21 cellular contexts compared by ENCODE assay signal in the genomic region with DNA sequence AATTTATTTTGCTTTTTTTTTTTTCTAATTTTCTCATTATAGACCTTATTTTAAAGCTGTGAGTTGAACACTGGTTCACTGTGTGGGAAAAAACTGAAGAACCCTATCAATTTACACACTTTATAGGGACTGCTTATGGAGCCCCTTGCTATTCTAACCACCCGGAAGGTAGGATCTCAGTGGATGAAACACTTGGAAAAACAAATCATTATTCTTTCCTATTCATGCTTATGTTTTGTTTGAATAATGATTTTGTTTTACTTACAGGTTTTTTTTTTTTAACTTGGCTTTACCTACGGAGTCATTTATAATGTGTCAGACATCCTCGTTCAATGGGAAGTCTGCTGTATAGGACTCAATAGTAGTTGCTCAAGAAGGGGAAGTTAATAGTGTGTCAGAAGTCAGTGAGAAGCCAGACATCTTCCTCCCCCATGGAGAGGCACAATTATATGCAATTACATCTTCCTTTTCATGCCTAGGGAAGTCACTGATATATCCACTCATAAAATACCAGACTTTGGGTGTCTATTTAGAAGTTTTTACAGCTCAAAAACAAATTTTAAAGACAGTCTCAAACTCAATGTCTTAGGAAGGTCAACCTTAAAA.
DNase-seq lines count a peak whose midpoint lies in the region; ATAC-seq, FAIRE-seq and TF ChIP-seq lines count a peak whose summit lies in the region.
"Had no signal": no experiment of that assay in that cellular context is flagged by ENCODE, and none has a peak within 500 bp of the region (broad histone marks: within the 10 kb centered on the region; RNA-seq: fewer than 3 reads in every experiment).

No MANE protein-coding gene starts in this region.

- no peak for TF ChIP-seq CTCF in HL-60 (IDR thresholded peaks at IDR 0.05; ENCODE audit: insufficient read depth, low read length)
- TF ChIP-seq CTCF in NB4 (IDR thresholded peaks at IDR 0.05; ENCODE audit: low read depth, low read length) = no peak
- no peak for TF ChIP-seq CTCF in neural progenitor cell (IDR thresholded peaks at IDR 0.05)
- no peak for TF ChIP-seq CTCF in pancreas (IDR thresholded peaks at IDR 0.05)

- H3K4me1 Mint-ChIP-seq in neural progenitor cell = peaks cover 4% of the 10 kb centered on the region
- H3K4me1 Mint-ChIP-seq: B cell, CD14-positive monocyte had no signal

- ATAC-seq in pancreas = no peak
- ATAC-seq: PC-3 had no signal

- intact Hi-C loops in pancreas (cut with DNase I) = no loop called here

- H3K27ac ChIP-seq in HL-60 (replicated peaks) = no peak overlapping the region
- no peak overlapping the region for H3K27ac ChIP-seq in neural progenitor cell
- no peak overlapping the region for H3K27ac ChIP-seq in pancreas

- DNase-seq in HL-60 (ENCODE audit: low read depth in 1 of 2, low spot score in 1 of 2) (peak; percentile 16 to 22), NB4 (ENCODE audit: low read depth) (peak; percentile 10), SKM-1 treated with dmso at 0.1 percent for 144 hours (lab: John Stamatoyannopoulos, UW; ENCODE audit: unreplicated experiment) (peak; percentile 29), neural progenitor cell (ENCODE audit: low spot score) (no peak), COLO829 (ENCODE audit: low spot score) (no peak), pancreas (no peak)
- no peak for DNase-seq in stimulated activated naive CD4-positive, alpha-beta T cell treated with Interleukin-2 at 50 U/mL for 16 hours (lab: John Stamatoyannopoulos, UW)
- DNase-seq in stimulated activated CD8-positive, alpha-beta memory T cell treated with anti-CD3 and anti-CD28 coated beads, Interleukin-4, amount 100 ng/mL, for 48 hours = no peak
- DNase-seq: DMS79 treated with DMSO at 0.1 percent for 48 hours; MG63; NCI-H1105 treated with DMSO at 0.1 percent for 48 hours; NCI-H2029 treated with DMSO at 0.1 percent for 48 hours; NCI-H226; NCI-H510A treated with DMSO at 0.1 percent for 48 hours; NCI-H748 treated with DMSO at 0.1 percent for 48 hours; NK-92 treated with Interleukin-12 subunit alpha and Interleukin-12 subunit beta, amount 100 ng/mL, for 24 hours; PC-3; Right ventricle myocardium superior had no signal

- TF ChIP-seq POLR2A in NB4 (IDR thresholded peaks at IDR 0.05; ENCODE audit: extremely low read depth, insufficient read length) = no peak

- H3F3A ChIP-seq in neural progenitor cell (ENCODE audit: low read depth) = no peaks in the 10 kb centered on the region

- H2AFZ ChIP-seq in neural progenitor cell (replicated peaks) = peak overlapping the region; percentile 35

- H3K27me3 Mint-ChIP-seq in neural progenitor cell (ENCODE audit: insufficient read depth, low read depth) = peaks cover 10% of the 10 kb centered on the region
- H3K27me3 Mint-ChIP-seq: B cell had no signal

- H3K4me2 ChIP-seq in neural progenitor cell = no peak overlapping the region

- H3K4me1 ChIP-seq in neural progenitor cell (no peaks in the 10 kb centered on the region), pancreas (no peaks in the 10 kb centered on the region)

- 59 to 73% methylated on average over 3 of the region's 3 CpGs for WGBS in pancreas, 2 donors

- H4K20me1 ChIP-seq in neural progenitor cell (ENCODE audit: low read depth) = no peaks in the 10 kb centered on the region

- no peaks in the 10 kb centered on the region for H3K79me2 ChIP-seq in neural progenitor cell (ENCODE audit: low read depth)

- H3K36me3 Mint-ChIP-seq in neural progenitor cell = peaks cover 5% of the 10 kb centered on the region
- H3K36me3 Mint-ChIP-seq: CD14-positive monocyte had no signal

- no peaks in the 10 kb centered on the region for H3K9me3 ChIP-seq in neural progenitor cell (ENCODE audit: low read depth)
- no peaks in the 10 kb centered on the region for H3K9me3 ChIP-seq in pancreas
- H3K9me3 ChIP-seq: MG63 had no signal

- no peak overlapping the region for H3K9ac ChIP-seq in neural progenitor cell

- H3K36me3 ChIP-seq in neural progenitor cell (no peaks in the 10 kb centered on the region), pancreas (no peaks in the 10 kb centered on the region)
- H3K36me3 ChIP-seq: MG63 had no signal

- no peak overlapping the region for H3K27ac Mint-ChIP-seq in neural progenitor cell
- H3K27ac Mint-ChIP-seq: B cell, CD14-positive monocyte had no signal

- H3K4me3 ChIP-seq in HL-60 (replicated peaks; ENCODE audit: insufficient read depth, low read length) (no peak overlapping the region), NB4 (ENCODE audit: low read depth, low read length) (no peak overlapping the region), neural progenitor cell (no peak overlapping the region), pancreas (no peak overlapping the region)
- H3K4me3 ChIP-seq: MG63 had no signal

- no peak for FAIRE-seq in pancreas (lab: Jason Lieb, UNC)
- FAIRE-seq: H1 had no signal

- H3K9me3 Mint-ChIP-seq in neural progenitor cell = peaks cover 33% of the 10 kb centered on the region

- H3K4me3 Mint-ChIP-seq in neural progenitor cell = no peak overlapping the region
- H3K4me3 Mint-ChIP-seq: B cell, CD14-positive monocyte had no signal

- H3K27me3 ChIP-seq in HL-60 (ENCODE audit: insufficient read depth, poor library complexity, severe bottlenecking) (no peaks in the 10 kb centered on the region), neural progenitor cell (no peaks in the 10 kb centered on the region), pancreas (no peaks in the 10 kb centered on the region)
- H3K27me3 ChIP-seq: MG63 had no signal

Comparison
In these comparisons a context has a peak if more than half of its experiments do, and no peak if none do; other contexts are left out.
1. DNase-seq: peak in HL-60 (2 of 2), NB4 (single experiment) and SKM-1 treated with dmso at 0.1 percent for 144 hours (single experiment); none in neural progenitor cell (single experiment), stimulated activated naive CD4-positive, alpha-beta T cell treated with Interleukin-2 at 50 U/mL for 16 hours (single experiment), stimulated activated CD8-positive, alpha-beta memory T cell treated with anti-CD3 and anti-CD28 coated beads, Interleukin-4, amount 100 ng/mL, for 48 hours (single experiment), COLO829 (single experiment) and pancreas (0 of 6).